Comparison of ENCODE assay signal across 21 cellular contexts in genomic region chr4:7121174-7121573, GRCh38.
"Had no signal": no experiment of that assay in that cellular context is flagged by ENCODE, and none has a peak within 500 bp of the region (broad histone marks: within the 10 kb centered on the region; RNA-seq: fewer than 3 reads in every experiment).

No MANE protein-coding gene starts in this region.

- H3K9me3 ChIP-seq: stomach had no signal

- H3K27ac ChIP-seq: SK-N-MC had no signal

- DNase-seq: activated CD4-positive, alpha-beta T cell treated with anti-CD3 and anti-CD28 coated beads, Interleukin-2, amount 10 ng/mL, durations not matched to agents 7 days and 5 days; activated CD4-positive, CD25-positive, alpha-beta regulatory T cell; activated CD8-positive, alpha-beta memory T cell treated with anti-CD3 and anti-CD28 coated beads, Interleukin-2, amount 50 U/mL, for 4 hours; activated naive CD4-positive, alpha-beta T cell treated with anti-CD3 and anti-CD28 coated beads, Interleukin-2, amount 10 ng/mL, durations not matched to agents 7 days and 5 days; activated naive CD8-positive, alpha-beta T cell treated with anti-CD3 and anti-CD28 coated beads, Interleukin-2, amount 50 U/mL, for 24 hours; activated T-cell treated with anti-CD3 and anti-CD28 coated beads, Interleukin-2, amount 50 U/mL, for 4 hours; cortex of kidney; erythroblast; foreskin melanocyte; glutamatergic neuron; mesendoderm; natural killer cell; occipital lobe; stimulated activated CD4-positive, alpha-beta T cell treated with anti-CD3 and anti-CD28 coated beads, Interleukin-4, amount 100 ng/mL, for 24 hours; stomach had no signal

- H3K4me2 ChIP-seq: smooth muscle cell had no signal

- H3K27me3 ChIP-seq: stomach had no signal

- H3K4me3 ChIP-seq: SK-N-MC, smooth muscle cell, stomach had no signal

- ATAC-seq: activated naive CD8-positive, alpha-beta T cell treated with anti-CD3 and anti-CD28 coated beads, Interleukin-2, amount 50 U/mL, for 24 hours; activated T-cell treated with anti-CD3 and anti-CD28 coated beads, Interleukin-2, amount 50 U/mL, for 4 hours; left lobe of liver had no signal

- H3K36me3 ChIP-seq: stomach had no signal

- FAIRE-seq: endometrium, keratinocyte, urothelium cell line had no signal
